Comparison of ENCODE assay signal across 9 cellular contexts in genomic region chr7:25967278-25968204, GRCh38.
DNase-seq lines count a peak whose midpoint lies in the region; ATAC-seq and TF ChIP-seq lines count a peak whose summit lies in the region.
"Had no signal": no experiment of that assay in that cellular context is flagged by ENCODE, and none has a peak within 500 bp of the region (broad histone marks: within the 10 kb centered on the region; RNA-seq: fewer than 3 reads in every experiment).

No MANE protein-coding gene starts in this region.

- DNase-seq in DMS153 (lab: John Stamatoyannopoulos, UW): peak; percentile 84
- no peak for DNase-seq in SHP77 treated with DMSO at 0.1 percent for 48 hours (lab: John Stamatoyannopoulos, UW)
- DNase-seq in NCI-H345 (lab: John Stamatoyannopoulos, UW): no peak
- no peak for DNase-seq in vagina (ENCODE audit: extremely low spot score in 2 of 2)
- DNase-seq in testis: no peak

- H3K4me3 ChIP-seq in vagina (no peak overlapping the region), testis (no peak overlapping the region)
- H3K4me3 ChIP-seq: stomach had no signal

- H3K27me3 ChIP-seq in vagina: no peaks in the 10 kb centered on the region
- H3K27me3 ChIP-seq in testis: no peaks in the 10 kb centered on the region

- TF ChIP-seq CTCF in VCaP (conservative IDR thresholded peaks at IDR 0.05): no peak
- no peak for TF ChIP-seq CTCF in vagina (IDR thresholded peaks at IDR 0.05)
- no peak for TF ChIP-seq CTCF in testis (IDR thresholded peaks at IDR 0.05)

- TF ChIP-seq POLR2A in vagina (IDR thresholded peaks at IDR 0.05) (no peak), testis (IDR thresholded peaks at IDR 0.05) (no peak)

- no peaks in the 10 kb centered on the region for H3K36me3 ChIP-seq in vagina
- no peaks in the 10 kb centered on the region for H3K36me3 ChIP-seq in testis (ENCODE audit: low read depth, missing control alignments)
- H3K36me3 ChIP-seq: stomach had no signal

- peak; percentile 23 for ATAC-seq in GM19372 (IDR thresholded peaks at IDR 0.05; ENCODE audit: low read depth, unreplicated experiment)
- ATAC-seq in HG03159 (IDR thresholded peaks at IDR 0.05; ENCODE audit: unreplicated experiment): peak; percentile 46

- 70 to 81% methylated on average over 4 of the region's 4 CpGs for WGBS in testis, 2 donors

- intact Hi-C loops in vagina (cut with DNase I) (no loop called here), testis (cut with DNase I; ENCODE audit: low total_unique reads) (no loop called here)

- H3K4me1 ChIP-seq in vagina (no peaks in the 10 kb centered on the region), testis (no peaks in the 10 kb centered on the region)

- H3K27ac ChIP-seq in VCaP: peak overlapping the region; percentile 87; the same call in 1 of the 2 replicates
- H3K27ac ChIP-seq in vagina: no peak overlapping the region
- H3K27ac ChIP-seq in testis: no peak overlapping the region

- no peaks in the 10 kb centered on the region for H3K9me3 ChIP-seq in vagina
- no peaks in the 10 kb centered on the region for H3K9me3 ChIP-seq in testis
- H3K9me3 ChIP-seq: stomach had no signal
